ENCODE assay signal across 31 cellular contexts in genomic region chr1:57276916-57277315, GRCh38.
"Had no signal": no experiment of that assay in that cellular context is flagged by ENCODE, and none has a peak within 500 bp of the region (broad histone marks: within the 10 kb centered on the region; RNA-seq: fewer than 3 reads in every experiment).

No MANE protein-coding gene starts in this region.

- FAIRE-seq: bronchial epithelial cell, TTC549 had no signal

- ATAC-seq: activated CD8-positive, alpha-beta T cell treated with anti-CD3 and anti-CD28 coated beads for 36 hours; activated naive CD8-positive, alpha-beta T cell treated with anti-CD3 and anti-CD28 coated beads, Interleukin-2, amount 50 U/mL, for 24 hours; activated T-cell treated with anti-CD3 and anti-CD28 coated beads, Interleukin-2, amount 50 U/mL, for 4 hours; activated T-cell treated with anti-CD3 and anti-CD28 coated beads, Interleukin-2, amount 50 U/mL, for 72 hours had no signal

- DNase-seq: activated B cell treated with CpG ODN at 0.5 μM for 24 hours; activated CD4-positive, alpha-beta memory T cell treated with anti-CD3 and anti-CD28 coated beads for 36 hours; activated CD4-positive, alpha-beta T cell treated with anti-CD3 and anti-CD28 coated beads for 4 hours; activated CD4-positive, alpha-beta T cell treated with anti-CD3 and anti-CD28 coated beads, Interleukin-2, amount 10 ng/mL, durations not matched to agents 24 days and 14 days; activated CD4-positive, alpha-beta T cell treated with anti-CD3 and anti-CD28 coated beads, Interleukin-2, amount 50 U/mL, for 1 hour; activated CD4-positive, alpha-beta T cell treated with anti-CD3 and anti-CD28 coated beads, Interleukin-2, amount 50 U/mL, for 4 hours; activated CD4-positive, CD25-positive, alpha-beta regulatory T cell treated with anti-CD3 and anti-CD28 coated beads, Interleukin-2, amount 50 U/mL, for 72 hours; activated CD8-positive, alpha-beta memory T cell treated with anti-CD3 and anti-CD28 coated beads, Interleukin-2, amount 50 U/mL, for 4 hours; activated CD8-positive, alpha-beta T cell treated with anti-CD3 and anti-CD28 coated beads for 36 hours; activated effector memory CD4-positive, alpha-beta T cell treated with Interleukin-2 at 50 U/mL for 16 hours; activated gamma-delta T cell; activated naive CD4-positive, alpha-beta T cell treated with anti-CD3 and anti-CD28 coated beads, Interleukin-2, amount 10 ng/mL, durations not matched to agents 7 days and 5 days; activated naive CD4-positive, alpha-beta T cell treated with Interleukin-2 at 50 U/mL for 16 hours; activated naive CD8-positive, alpha-beta T cell treated with anti-CD3 and anti-CD28 coated beads, Interleukin-2, amount 10 ng/mL, durations not matched to agents 7 days and 5 days; activated naive CD8-positive, alpha-beta T cell treated with anti-CD3 and anti-CD28 coated beads, Interleukin-2, amount 50 U/mL, for 24 hours; activated T-cell treated with anti-CD3 and anti-CD28 coated beads for 4 hours; activated T-cell treated with anti-CD3 and anti-CD28 coated beads, Interleukin-2, amount 50 U/mL, for 1 hour; activated T-cell treated with anti-CD3 and anti-CD28 coated beads, Interleukin-2, amount 50 U/mL, for 4 hours; activated T-cell treated with anti-CD3 and anti-CD28 coated beads, Interleukin-2, amount 50 U/mL, for 72 hours; amygdala; anterior cingulate cortex; caudate nucleus; cerebellar nuclear complex; T-helper 1 cell; T-helper 2 cell; T-helper 9 cell had no signal

- H3K4me3 ChIP-seq: ascending aorta, cardiac muscle cell had no signal

- H3K4me1 ChIP-seq: ascending aorta had no signal

- H3K36me3 ChIP-seq: ascending aorta, cardiac muscle cell had no signal

- H3K27ac ChIP-seq: ascending aorta, cardiac muscle cell, VCaP had no signal

- H3K27me3 ChIP-seq: ascending aorta, cardiac muscle cell had no signal

- H3K9me3 ChIP-seq: ascending aorta had no signal
